Comparison of ENCODE assay signal across 9 cellular contexts in the genomic region with DNA sequence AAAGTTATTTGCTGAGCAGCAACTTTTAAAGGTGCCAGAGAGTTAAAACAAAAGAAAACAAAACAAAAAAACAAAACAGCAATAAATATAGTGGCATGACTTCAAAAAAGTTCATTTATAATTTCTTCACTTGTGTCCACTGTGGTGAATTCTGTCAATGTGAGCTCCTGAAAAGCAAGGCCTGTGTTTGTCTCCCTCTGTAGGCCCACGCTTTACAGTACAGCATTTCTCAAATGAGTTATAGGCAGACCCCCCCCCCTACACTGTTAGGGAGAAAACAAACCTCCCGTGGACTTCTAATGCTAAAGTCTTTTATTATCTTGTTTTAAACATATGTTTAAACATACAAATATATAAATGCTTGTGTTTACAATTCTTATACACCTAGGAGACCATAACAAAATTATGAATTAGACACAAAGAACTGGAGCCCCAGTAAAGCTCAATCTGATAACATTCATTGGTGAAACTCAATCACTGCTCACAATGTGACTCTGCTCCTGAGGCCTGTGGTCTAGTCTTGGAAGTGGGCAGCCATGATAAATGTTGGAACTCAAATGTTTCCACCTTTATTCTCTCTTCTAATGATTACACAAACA. TPM values are rescaled to one million over a fixed set of nuclear protein-coding genes. Genes with fewer than 3 reads are reported as not detected.
DNase-seq lines count a peak whose midpoint lies in the region; ATAC-seq and TF ChIP-seq lines count a peak whose summit lies in the region.
"Had no signal": no experiment of that assay in that cellular context is flagged by ENCODE, and none has a peak within 500 bp of the region (broad histone marks: within the 10 kb centered on the region; RNA-seq: fewer than 3 reads in every experiment).

No MANE protein-coding gene starts in this region.

- DNase-seq in D341Med (ENCODE audit: low spot score) = peak; percentile 65
- no peak for DNase-seq in WTC11 (ENCODE audit: low spot score)
- DNase-seq in left cardiac atrium = peak; percentile 23
- no peak for DNase-seq in spleen
- DNase-seq in cerebellar nuclear complex (lab: John Stamatoyannopoulos, UW) = no peak
- DNase-seq in activated CD8-positive, alpha-beta memory T cell treated with anti-CD3 and anti-CD28 coated beads, Interleukin-2, amount 10 ng/mL, durations not matched to agents 7 days and 5 days = no peak

- no peak overlapping the region for H3K4me3 ChIP-seq in KMS-11 (IDR thresholded peaks at IDR 0.05; ENCODE audit: insufficient read depth, low read depth, low read length)
- no peak overlapping the region for H3K4me3 ChIP-seq in spleen

- no peak overlapping the region for H3K27ac Mint-ChIP-seq in WTC11
- H3K27ac Mint-ChIP-seq in activated CD8-positive, alpha-beta memory T cell treated with anti-CD3 and anti-CD28 coated beads, Interleukin-2, amount 10 ng/mL, durations not matched to agents 7 days and 5 days = no peak overlapping the region
- H3K27ac Mint-ChIP-seq: IgD-negative memory B cell had no signal

- H3K9me3 ChIP-seq in spleen = peaks cover 0 to 4% (median 0%) of the 10 kb centered on the region in 8 donors

- peaks cover 6% of the 10 kb centered on the region for H3K4me1 ChIP-seq in KMS-11 (ENCODE audit: low read depth, poor library complexity, severe bottlenecking)
- H3K4me1 ChIP-seq in spleen = peaks cover 0 to 11% (median 2%) of the 10 kb centered on the region in 6 donors

- no peaks in the 10 kb centered on the region for H3K36me3 Mint-ChIP-seq in WTC11
- no peaks in the 10 kb centered on the region for H3K36me3 Mint-ChIP-seq in activated CD8-positive, alpha-beta memory T cell treated with anti-CD3 and anti-CD28 coated beads, Interleukin-2, amount 10 ng/mL, durations not matched to agents 7 days and 5 days
- H3K36me3 Mint-ChIP-seq: IgD-negative memory B cell had no signal

- ATAC-seq in WTC11 (peak; percentile 87), left cardiac atrium (peak; percentile 73 to 82), GM18861 (IDR thresholded peaks at IDR 0.05; ENCODE audit: unreplicated experiment) (no peak)
- no peak for ATAC-seq in activated CD8-positive, alpha-beta memory T cell treated with anti-CD3 and anti-CD28 coated beads, Interleukin-2, amount 10 ng/mL, durations not matched to agents 7 days and 5 days

- no peak overlapping the region for H3K4me2 ChIP-seq in KMS-11

- POLR2A ChIA-PET in WTC11 (lab: Charles Lee) = interaction anchor here (0.6 to 1.0 kb wide), 2 partner anchors 26 to 74 kb away, joined by 3 to 4 read pairs; no protein-coding TSS in a partner anchor

- H3K27me3 ChIP-seq in KMS-11 (ENCODE audit: insufficient read depth, low read depth) (no peaks in the 10 kb centered on the region), spleen (replicated peaks in 1 of 7) (no peaks in the 10 kb centered on the region)

- WGBS in spleen, 5 donors = 16 to 49% (median 37%) methylated on average over 2 of the region's 2 CpGs

- H2AFZ ChIP-seq in KMS-11 (ENCODE audit: low read depth) = no peak overlapping the region

- CTCF ChIA-PET in WTC11 (lab: Charles Lee) = interaction anchor here (0.5 to 2.4 kb wide), 27 partner anchors 9 to 715 kb away, joined by 3 to 19 read pairs (median 4); no protein-coding TSS in a partner anchor
- CTCF ChIA-PET in activated CD8-positive, alpha-beta memory T cell treated with anti-CD3 and anti-CD28 coated beads, Interleukin-2, amount 10 ng/mL, durations not matched to agents 7 days and 5 days (lab: Charles Lee) = interaction anchor here (0.9 to 2.0 kb wide), 3 partner anchors 24 to 717 kb away, joined by 3 to 7 read pairs (median 3); no protein-coding TSS in a partner anchor

- H4K20me1 ChIP-seq in KMS-11 (ENCODE audit: insufficient read depth) = no peaks in the 10 kb centered on the region

- H3K9ac ChIP-seq in KMS-11 = no peak overlapping the region

- H3K4me1 Mint-ChIP-seq in WTC11 = no peaks in the 10 kb centered on the region
- H3K4me1 Mint-ChIP-seq in activated CD8-positive, alpha-beta memory T cell treated with anti-CD3 and anti-CD28 coated beads, Interleukin-2, amount 10 ng/mL, durations not matched to agents 7 days and 5 days = peaks cover 9% of the 10 kb centered on the region

- H3K9me3 Mint-ChIP-seq in WTC11 = peaks cover under 1% of the 10 kb centered on the region
- no peaks in the 10 kb centered on the region for H3K9me3 Mint-ChIP-seq in activated CD8-positive, alpha-beta memory T cell treated with anti-CD3 and anti-CD28 coated beads, Interleukin-2, amount 10 ng/mL, durations not matched to agents 7 days and 5 days (ENCODE audit: low read depth)

- no peaks in the 10 kb centered on the region for H3K79me2 ChIP-seq in KMS-11 (ENCODE audit: insufficient read depth, low read depth)

- H3K4me3 Mint-ChIP-seq in WTC11 = no peak overlapping the region
- H3K4me3 Mint-ChIP-seq in activated CD8-positive, alpha-beta memory T cell treated with anti-CD3 and anti-CD28 coated beads, Interleukin-2, amount 10 ng/mL, durations not matched to agents 7 days and 5 days = no peak overlapping the region
- H3K4me3 Mint-ChIP-seq: IgD-negative memory B cell had no signal

- intact Hi-C loops in left cardiac atrium (cut with DNase I) = loop anchor here (10.0 kb wide), 2 partner anchors 172 to 312 kb away; partner anchors contain the start of gene MAML3 (in 1 of the 2)
- intact Hi-C loops in spleen (cut with DNase I; ENCODE audit: low total_unique reads) = no loop called here

- H3K36me3 ChIP-seq in KMS-11 (ENCODE audit: insufficient read depth) (no peaks in the 10 kb centered on the region), spleen (no peaks in the 10 kb centered on the region)

- H3K27ac ChIP-seq in KMS-11 = no peak overlapping the region
- H3K27ac ChIP-seq in spleen = no peak overlapping the region

- peak; percentile 71 for TF ChIP-seq CTCF in KMS-11 (conservative IDR thresholded peaks at IDR 0.05; ENCODE audit: low read depth, low read length)
- no peak; the same call in 1 of the 2 replicates for TF ChIP-seq CTCF in WTC11 (IDR thresholded peaks at IDR 0.05)
- TF ChIP-seq CTCF in spleen (IDR thresholded peaks at IDR 0.05 in 8 of 11, conservative IDR thresholded peaks at IDR 0.05 in 3 of 11) = peak in 7 of 11 experiments; percentile 23 to 49 (median 38)

- no peak for TF ChIP-seq POLR2A in spleen (IDR thresholded peaks at IDR 0.05)

- peaks cover 19% of the 10 kb centered on the region for H3K27me3 Mint-ChIP-seq in WTC11 (ENCODE audit: low read depth)
- peaks cover 37% of the 10 kb centered on the region for H3K27me3 Mint-ChIP-seq in activated CD8-positive, alpha-beta memory T cell treated with anti-CD3 and anti-CD28 coated beads, Interleukin-2, amount 10 ng/mL, durations not matched to agents 7 days and 5 days

TF ChIP-seq in WTC11, 78 proteins besides CTCF, POLR2A, EP300 and RAD21 (continues in another document):
- TF ChIP-seq IRF2 (CRISPR knock-in tag; IDR thresholded peaks at IDR 0.05; ENCODE audit: borderline replicate concordance, low read depth) = no peak
- no peak for TF ChIP-seq NFATC4 (CRISPR knock-in tag; IDR thresholded peaks at IDR 0.05)
- no peak for TF ChIP-seq FOXP1 (CRISPR knock-in tag; IDR thresholded peaks at IDR 0.05; ENCODE audit: borderline replicate concordance)
- no peak for TF ChIP-seq ZBTB21 (CRISPR knock-in tag; IDR thresholded peaks at IDR 0.05; ENCODE audit: borderline replicate concordance)
- no peak for TF ChIP-seq ZSCAN18 (CRISPR knock-in tag; IDR thresholded peaks at IDR 0.05)
- TF ChIP-seq ZBTB43 (CRISPR knock-in tag; IDR thresholded peaks at IDR 0.05) = no peak
- TF ChIP-seq, protein P1, sequence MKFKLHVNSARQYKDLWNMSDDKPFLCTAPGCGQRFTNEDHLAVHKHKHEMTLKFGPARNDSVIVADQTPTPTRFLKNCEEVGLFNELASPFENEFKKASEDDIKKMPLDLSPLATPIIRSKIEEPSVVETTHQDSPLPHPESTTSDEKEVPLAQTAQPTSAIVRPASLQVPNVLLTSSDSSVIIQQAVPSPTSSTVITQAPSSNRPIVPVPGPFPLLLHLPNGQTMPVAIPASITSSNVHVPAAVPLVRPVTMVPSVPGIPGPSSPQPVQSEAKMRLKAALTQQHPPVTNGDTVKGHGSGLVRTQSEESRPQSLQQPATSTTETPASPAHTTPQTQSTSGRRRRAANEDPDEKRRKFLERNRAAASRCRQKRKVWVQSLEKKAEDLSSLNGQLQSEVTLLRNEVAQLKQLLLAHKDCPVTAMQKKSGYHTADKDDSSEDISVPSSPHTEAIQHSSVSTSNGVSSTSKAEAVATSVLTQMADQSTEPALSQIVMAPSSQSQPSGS (CRISPR knock-in tag; IDR thresholded peaks at IDR 0.05; ENCODE audit: borderline replicate concordance, low read depth) = no peak

RNA-seq across cellular contexts. Expression of gene SCOC, which starts 47.0 kb away (rescaled TPM):
- total RNA-seq in WTC11 (2021) = 33.0 to 37.3 TPM (median 33.6 TPM) in 3 replicates
- total RNA-seq in left cardiac atrium = 10 to 100 TPM; 66.0 to 69.2 TPM
- total RNA-seq in spleen = 10 to 100 TPM; 22.3 to 37.2 (median 28.1) TPM
- polyA plus RNA-seq in spleen = 10 to 100 TPM; 23.7 to 45.1 (median 34.7) TPM
- total RNA-seq in activated CD8-positive, alpha-beta memory T cell treated with anti-CD3 and anti-CD28 coated beads, Interleukin-2, amount 10 ng/mL, durations not matched to agents 7 days and 5 days = 10 to 100 TPM; 22.3 to 26.6 TPM

Comparison
In these comparisons a context has a peak if more than half of its experiments do, and no peak if none do; other contexts are left out.
1. DNase-seq: peak in D341Med (single experiment) and left cardiac atrium (single experiment); none in WTC11 (single experiment), spleen (single experiment), cerebellar nuclear complex (0 of 2) and activated CD8-positive, alpha-beta memory T cell treated with anti-CD3 and anti-CD28 coated beads, Interleukin-2, amount 10 ng/mL, durations not matched to agents 7 days and 5 days (single experiment).
2. ATAC-seq: peak in WTC11 (single experiment) and left cardiac atrium (2 of 2); none in GM18861 (single experiment) and activated CD8-positive, alpha-beta memory T cell treated with anti-CD3 and anti-CD28 coated beads, Interleukin-2, amount 10 ng/mL, durations not matched to agents 7 days and 5 days (single experiment).